8 cellular contexts compared by ENCODE assay signal in the genomic region with DNA sequence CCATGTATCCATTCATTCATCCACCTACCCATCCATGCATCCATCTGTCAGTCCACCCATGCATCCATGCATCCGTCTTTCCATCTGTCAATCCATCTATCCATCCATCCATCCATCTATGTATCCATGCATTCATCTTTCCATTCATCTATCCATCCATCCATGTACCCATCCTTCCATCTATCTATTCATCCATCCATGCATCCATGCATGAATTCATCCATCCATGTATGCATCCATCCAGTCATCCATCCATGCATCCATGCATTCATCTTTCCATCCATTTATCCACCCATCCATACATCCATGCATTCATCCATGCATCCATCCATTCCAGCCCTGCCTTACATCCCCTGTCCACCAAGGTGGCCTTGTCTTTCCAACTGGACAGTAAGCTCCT. TPM values are rescaled to one million over a fixed set of nuclear protein-coding genes. Genes with fewer than 3 reads are reported as not detected.
"Had no signal": no experiment of that assay in that cellular context is flagged by ENCODE, and none has a peak within 500 bp of the region (broad histone marks: within the 10 kb centered on the region; RNA-seq: fewer than 3 reads in every experiment).

No MANE protein-coding gene starts in this region.

- H3K27ac Mint-ChIP-seq: GM23338, H9, HFFc6, IgD-negative memory B cell had no signal

- H3K4me3 Mint-ChIP-seq: GM23338, H9, HFFc6, IgD-negative memory B cell had no signal

- H3K4me3 ChIP-seq: GM23338 had no signal

- H2AFZ ChIP-seq: GM23338 had no signal

- H3K4me2 ChIP-seq: GM23338 had no signal

- H3K9me3 Mint-ChIP-seq: GM23338, H9 had no signal

- H3K27ac ChIP-seq: HL-60 had no signal

- H3K36me3 Mint-ChIP-seq: IgD-negative memory B cell had no signal

- DNase-seq: H9, HCEC 1CT, HFFc6, KBM-7 had no signal

RNA-seq across cellular contexts. Expression of a gene that starts 45.7 kb away (rescaled TPM):
- total RNA-seq: HepG2, HFFc6 had no signal
- polyA plus RNA-seq: IgD-negative memory B cell had no signal
